8 cellular contexts compared by ENCODE assay signal in the genomic region with DNA sequence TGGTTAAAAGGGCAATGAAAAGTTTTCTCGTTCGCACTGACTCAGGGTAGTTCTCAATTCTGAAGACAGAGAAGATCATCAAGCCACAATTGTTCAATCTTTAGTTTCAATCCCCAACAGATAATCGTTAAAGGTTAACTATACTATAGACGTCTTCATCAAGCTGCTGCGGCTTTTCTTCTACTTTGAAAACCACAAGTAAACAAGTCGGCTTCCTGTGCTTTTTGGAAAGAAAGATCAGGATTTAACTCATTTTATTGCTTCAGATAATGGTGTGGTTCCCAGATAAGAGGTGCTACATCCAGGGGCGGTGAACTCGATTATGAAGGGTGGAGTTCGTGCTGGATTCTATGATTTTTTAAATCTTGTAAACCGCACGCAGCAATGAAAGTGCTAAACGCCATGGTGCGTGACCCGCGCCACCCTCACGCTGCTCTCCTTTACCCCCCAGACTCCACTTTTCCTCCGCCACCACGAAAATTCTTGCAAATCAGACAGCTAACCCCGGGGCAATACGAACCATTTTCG. TPM values are rescaled to one million over a fixed set of nuclear protein-coding genes. Genes with fewer than 3 reads are reported as not detected.
DNase-seq lines count a peak whose midpoint lies in the region; ATAC-seq and TF ChIP-seq lines count a peak whose summit lies in the region.

No MANE protein-coding gene starts in this region.

- DNase-seq in T-helper 17 cell = no peak
- no peak for DNase-seq in left ventricle myocardium inferior
- no peak for DNase-seq in HT-29 (ENCODE audit: low spot score)
- DNase-seq in NCI-H1694 (lab: John Stamatoyannopoulos, UW) = no peak

- H3F3A ChIP-seq in DOHH2 (ENCODE audit: control insufficient read depth, insufficient read depth) = peaks cover 29% of the 10 kb centered on the region

- H3K27ac Mint-ChIP-seq in T-helper 17 cell = peak overlapping the region; percentile 56

- peaks cover 65% of the 10 kb centered on the region for H3K27me3 Mint-ChIP-seq in T-helper 17 cell

- intact Hi-C loops in left ventricle myocardium inferior (cut with micrococcal nuclease) = no loop called here

- H3K4me3 Mint-ChIP-seq in T-helper 17 cell = peak overlapping the region; percentile 93

- H3K9me3 ChIP-seq in DOHH2 (ENCODE audit: control insufficient read depth, insufficient read depth, low read length) (no peaks in the 10 kb centered on the region), T-helper 17 cell (ENCODE audit: control insufficient read depth, low read length, poor library complexity, severe bottlenecking) (no peaks in the 10 kb centered on the region), left ventricle myocardium inferior (replicated peaks) (no peaks in the 10 kb centered on the region)

- H3K9me2 ChIP-seq in DOHH2 (replicated peaks; ENCODE audit: control insufficient read depth, low read length) = no peaks in the 10 kb centered on the region

- H3K36me3 ChIP-seq in DOHH2 (ENCODE audit: control insufficient read depth, low read length) (peaks cover 42% of the 10 kb centered on the region), left ventricle myocardium inferior (no peaks in the 10 kb centered on the region)

- peaks cover 16% of the 10 kb centered on the region for H3K4me1 Mint-ChIP-seq in T-helper 17 cell

- peaks cover 18% of the 10 kb centered on the region for H4K20me1 ChIP-seq in DOHH2 (ENCODE audit: control insufficient read depth, insufficient read depth, low read depth, low read length)

- ATAC-seq in GM19397 (IDR thresholded peaks at IDR 0.05; ENCODE audit: unreplicated experiment) = peak; percentile 55
- ATAC-seq in HG03442 (IDR thresholded peaks at IDR 0.05; ENCODE audit: unreplicated experiment) = peak; percentile 32
- peak; percentile 12 for ATAC-seq in T-helper 17 cell

- H3K27me3 ChIP-seq in DOHH2 (ENCODE audit: control insufficient read depth, low read length) = no peaks in the 10 kb centered on the region
- H3K27me3 ChIP-seq in left ventricle myocardium inferior (ENCODE audit: low read depth) = peaks cover 62% of the 10 kb centered on the region

- peaks cover 79% of the 10 kb centered on the region for H3K4me1 ChIP-seq in DOHH2 (ENCODE audit: control insufficient read depth, low read length)
- peaks cover 22% of the 10 kb centered on the region for H3K4me1 ChIP-seq in left ventricle myocardium inferior

- TF ChIP-seq CTCF in DOHH2 (IDR thresholded peaks at IDR 0.05; ENCODE audit: low read depth, low read length, poor library complexity, severe bottlenecking) (no peak), left ventricle myocardium inferior (IDR thresholded peaks at IDR 0.05; ENCODE audit: borderline replicate concordance) (no peak)

- H3K4me2 ChIP-seq in DOHH2 (ENCODE audit: low read length) = peak overlapping the region; percentile 86

- peaks cover 70% of the 10 kb centered on the region for H3K79me2 ChIP-seq in DOHH2 (ENCODE audit: control insufficient read depth, low read length)

- peak overlapping the region; percentile 93 for H3K4me3 ChIP-seq in DOHH2 (ENCODE audit: low read length)
- peak overlapping the region; percentile 81 for H3K4me3 ChIP-seq in left ventricle myocardium inferior
- H3K4me3 ChIP-seq in skin epidermis = peak overlapping the region; percentile 53 to 79 (median 73)

- H3K36me3 Mint-ChIP-seq in T-helper 17 cell (ENCODE audit: low read depth) = peaks cover 3% of the 10 kb centered on the region

- H3K27ac ChIP-seq in DOHH2 (ENCODE audit: low read depth, low read length) = peak overlapping the region; percentile 93
- peak overlapping the region; percentile 68 for H3K27ac ChIP-seq in left ventricle myocardium inferior (replicated peaks)
- peak overlapping the region in 20 of 21 experiments; percentile 47 to 80 (median 70) for H3K27ac ChIP-seq in skin epidermis

RNA-seq across cellular contexts. Expression of a gene that starts 0.5 kb away (rescaled TPM):
- total RNA-seq in T-helper 17 cell (10 to 100 TPM in 1 of 2 donors, 1 to 10 TPM in 1; 3.1 to 10.0 TPM), left ventricle myocardium inferior (0.96 TPM)
- total RNA-seq in HT-29 (2014; rRNA removed; shearing (Covaris generic)) = 48.2 and 55.4 TPM in 2 replicates
